Comparison of ENCODE assay signal across 32 cellular contexts in genomic region chr6:126886106-126886505, GRCh38.
DNase-seq lines count a peak whose midpoint lies in the region; TF ChIP-seq lines count a peak whose summit lies in the region.
"Had no signal": no experiment of that assay in that cellular context is flagged by ENCODE, and none has a peak within 500 bp of the region (broad histone marks: within the 10 kb centered on the region; RNA-seq: fewer than 3 reads in every experiment).

No MANE protein-coding gene starts in this region.

- H3K4me3 ChIP-seq in WERI-Rb-1 (ENCODE audit: low read depth, low read length), result no peak overlapping the region
- no peak overlapping the region for H3K4me3 ChIP-seq in fibroblast of mammary gland (ENCODE audit: control insufficient read depth, low read depth, low read length)
- H3K4me3 ChIP-seq: BLaER1, esophagus muscularis mucosa, K562, MG63, pancreas, Peyer's patch, spleen, testis had no signal

- no peak for TF ChIP-seq CTCF in WERI-Rb-1 (IDR thresholded peaks at IDR 0.05; ENCODE audit: low read depth, low read length)
- no peak for TF ChIP-seq CTCF in fibroblast of mammary gland (conservative IDR thresholded peaks at IDR 0.05; ENCODE audit: control insufficient read depth, insufficient read depth, low read depth, low read length)

- no peaks in the 10 kb centered on the region for H3K27me3 ChIP-seq in WERI-Rb-1 (ENCODE audit: insufficient read depth, low read depth, severe bottlenecking)
- H3K27me3 ChIP-seq: BLaER1, esophagus muscularis mucosa, MG63, pancreas, Peyer's patch, spleen, testis had no signal

- H3K27ac ChIP-seq in WERI-Rb-1, result no peak overlapping the region
- H3K27ac ChIP-seq: BLaER1, esophagus muscularis mucosa, pancreas, Peyer's patch, spleen, testis had no signal

- H3K36me3 ChIP-seq in WERI-Rb-1, result no peaks in the 10 kb centered on the region
- H3K36me3 ChIP-seq: BLaER1, esophagus muscularis mucosa, MG63, pancreas, Peyer's patch, spleen had no signal

- DNase-seq in AG20443 (ENCODE audit: low spot score) (peak; percentile 26), WERI-Rb-1 (peak; percentile 10), fibroblast of mammary gland (ENCODE audit: low read depth) (peak; percentile 14), renal cortical epithelial cell (ENCODE audit: low read depth) (peak; percentile 27), HuH-7.5 (ENCODE audit: low spot score) (no peak), GM19240 (ENCODE audit: insufficient read length, low spot score) (no peak), 8988T (no peak)
- DNase-seq: ACHN; activated CD4-positive, alpha-beta T cell treated with anti-CD3 and anti-CD28 coated beads for 48 hours; activated CD8-positive, alpha-beta memory T cell treated with anti-CD3 and anti-CD28 coated beads for 24 hours; activated effector memory CD4-positive, alpha-beta T cell treated with anti-CD3 and anti-CD28 coated beads, Interleukin-2, amount 50 U/mL, for 16 hours; activated T-cell treated with anti-CD3 and anti-CD28 coated beads for 4 hours; aorta; central memory CD4-positive, alpha-beta T cell; DMS 273 treated with DMSO at 0.1 percent for 48 hours; EL; MG63; NCI-H1105 treated with DMSO at 0.1 percent for 48 hours; NCI-H2081 treated with DMSO at 0.1 percent for 48 hours; NCI-H226; NCI-H69; pancreas; Peyer's patch; retina; SHP77 treated with DMSO at 0.1 percent for 48 hours; spleen; stimulated activated CD4-positive, alpha-beta T cell treated with anti-CD3 and anti-CD28 coated beads, Interleukin-2, amount 100 ng/mL, for 24 hours; stimulated activated naive CD8-positive, alpha-beta T cell treated with anti-CD3 and anti-CD28 coated beads, Interleukin-15, Interleukin-2, amounts not matched to agents 100 U/mL and 50 U/mL, for 24 hours; testis had no signal

- H3K9me3 ChIP-seq in WERI-Rb-1 (ENCODE audit: severe bottlenecking), result no peaks in the 10 kb centered on the region
- H3K9me3 ChIP-seq: BLaER1, esophagus muscularis mucosa, MG63, pancreas, Peyer's patch, spleen, testis had no signal

Comparison
In these comparisons a context has a peak if more than half of its experiments do, and no peak if none do; other contexts are left out.
1. DNase-seq: peak in AG20443 (single experiment), WERI-Rb-1 (single experiment), fibroblast of mammary gland (single experiment) and renal cortical epithelial cell (single experiment); none in HuH-7.5 (single experiment), GM19240 (single experiment) and 8988T (single experiment).